Comparison of ENCODE assay signal across 28 cellular contexts in the genomic region with DNA sequence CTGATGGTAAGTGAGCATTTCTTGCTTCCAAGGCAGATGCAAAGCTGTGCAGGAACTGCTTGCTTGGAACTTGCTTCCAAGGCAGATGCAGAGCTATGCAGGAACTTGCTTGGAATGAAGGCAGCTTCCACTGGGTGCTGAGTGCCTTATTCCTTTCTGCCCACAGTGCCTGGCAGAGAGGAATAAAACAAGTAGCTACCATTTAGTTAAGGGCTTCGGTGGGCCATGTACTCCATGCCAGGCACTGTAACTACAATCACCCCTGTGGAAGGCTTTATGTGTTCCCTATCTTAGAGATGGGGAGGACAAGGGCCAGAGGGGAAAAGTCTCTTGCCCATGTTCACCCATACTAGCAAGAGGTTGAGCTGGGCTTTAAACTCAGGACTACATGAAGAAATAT. TPM values are rescaled to one million over a fixed set of nuclear protein-coding genes. Genes with fewer than 3 reads are reported as not detected.
"Had no signal": no experiment of that assay in that cellular context is flagged by ENCODE, and none has a peak within 500 bp of the region (broad histone marks: within the 10 kb centered on the region; RNA-seq: fewer than 3 reads in every experiment).

No MANE protein-coding gene starts in this region.

- H3K4me3 Mint-ChIP-seq: activated CD4-positive, alpha-beta memory T cell treated with anti-CD3 and anti-CD28 coated beads for 36 hours; activated CD4-positive, alpha-beta T cell treated with anti-CD3 and anti-CD28 coated beads, Interleukin-2, amount 10 ng/mL, durations not matched to agents 7 days and 5 days; activated naive CD8-positive, alpha-beta T cell; activated T-cell treated with anti-CD3 and anti-CD28 coated beads, Interleukin-2, amount 50 U/mL, for 4 hours; brain; IgD-negative memory B cell had no signal

- H3K4me1 Mint-ChIP-seq: activated CD4-positive, alpha-beta T cell treated with anti-CD3 and anti-CD28 coated beads, Interleukin-2, amount 10 ng/mL, durations not matched to agents 7 days and 5 days; brain; IgD-negative memory B cell had no signal

- ATAC-seq: activated T-cell treated with anti-CD3 and anti-CD28 coated beads, Interleukin-2, amount 50 U/mL, for 4 hours had no signal

- H3K9me3 Mint-ChIP-seq: activated CD4-positive, alpha-beta memory T cell treated with anti-CD3 and anti-CD28 coated beads for 36 hours; activated CD4-positive, alpha-beta T cell treated with anti-CD3 and anti-CD28 coated beads, Interleukin-2, amount 10 ng/mL, durations not matched to agents 7 days and 5 days; activated T-cell treated with anti-CD3 and anti-CD28 coated beads, Interleukin-2, amount 50 U/mL, for 4 hours; IgD-negative memory B cell had no signal

- H3K4me3 ChIP-seq: SK-N-MC had no signal

- FAIRE-seq: astrocyte, RCC 7860 had no signal

- H3K27ac ChIP-seq: SK-N-MC, VCaP had no signal

- DNase-seq: activated CD4-positive, alpha-beta memory T cell treated with anti-CD3 and anti-CD28 coated beads for 36 hours; activated CD4-positive, alpha-beta T cell treated with anti-CD3 and anti-CD28 coated beads, Interleukin-2, amount 10 ng/mL, durations not matched to agents 7 days and 5 days; activated CD4-positive, CD25-positive, alpha-beta regulatory T cell; activated CD8-positive, alpha-beta memory T cell treated with anti-CD3 and anti-CD28 coated beads for 24 hours; activated effector memory CD4-positive, alpha-beta T cell treated with anti-CD3 and anti-CD28 coated beads, Interleukin-2, amount 50 U/mL, for 16 hours; activated naive CD4-positive, alpha-beta T cell treated with Interleukin-2 at 50 U/mL for 16 hours; activated T-cell treated with anti-CD3 and anti-CD28 coated beads, Interleukin-2, amount 50 U/mL, for 4 hours; amygdala; KG1; MV-4-11; NCI-H1105; NCI-H1436; NCI-H1694 treated with DMSO at 0.1 percent for 48 hours; NCI-H2029 treated with DMSO at 0.1 percent for 48 hours; NCI-H345; NCI-H510A treated with DMSO at 0.1 percent for 48 hours; NCI-H69; T-helper 1 cell had no signal

- H3K36me3 Mint-ChIP-seq: activated CD4-positive, alpha-beta memory T cell treated with anti-CD3 and anti-CD28 coated beads for 36 hours; activated naive CD8-positive, alpha-beta T cell; brain; IgD-negative memory B cell had no signal

- H3K27ac Mint-ChIP-seq: activated CD4-positive, alpha-beta memory T cell treated with anti-CD3 and anti-CD28 coated beads for 36 hours; activated CD4-positive, alpha-beta T cell treated with anti-CD3 and anti-CD28 coated beads, Interleukin-2, amount 10 ng/mL, durations not matched to agents 7 days and 5 days; activated naive CD8-positive, alpha-beta T cell; IgD-negative memory B cell had no signal

RNA-seq across cellular contexts. Expression of a gene that starts 8.3 kb away (rescaled TPM):
- total RNA-seq: astrocyte, LHCN-M2, M059J had no signal
- polyA plus RNA-seq: IgD-negative memory B cell had no signal

RNA-seq across cellular contexts. Expression of a gene that starts 26.6 kb away (rescaled TPM):
- total RNA-seq: activated CD4-positive, alpha-beta memory T cell treated with anti-CD3 and anti-CD28 coated beads for 36 hours; activated CD4-positive, alpha-beta T cell treated with anti-CD3 and anti-CD28 coated beads, Interleukin-2, amount 10 ng/mL, durations not matched to agents 7 days and 5 days; activated T-cell treated with anti-CD3 and anti-CD28 coated beads, Interleukin-2, amount 50 U/mL, for 4 hours; astrocyte; LHCN-M2; M059J; T-helper 2 cell treated with Interferon-gamma antibody and Interleukin-4, amounts not matched to agents 100 ng/mL and 5 ng/mL, for 36 hours had no signal
- polyA plus RNA-seq: IgD-negative memory B cell had no signal
